ENCODE assay signal across 19 cellular contexts in genomic region chrX:76420237-76420636, GRCh38. TPM values are rescaled to one million over a fixed set of nuclear protein-coding genes. Genes with fewer than 3 reads are reported as not detected.
DNase-seq lines count a peak whose midpoint lies in the region; ATAC-seq and TF ChIP-seq lines count a peak whose summit lies in the region.
"Had no signal": no experiment of that assay in that cellular context is flagged by ENCODE, and none has a peak within 500 bp of the region (broad histone marks: within the 10 kb centered on the region; RNA-seq: fewer than 3 reads in every experiment).

No MANE protein-coding gene starts in this region.

- H3K23me2 ChIP-seq in H9 (ENCODE audit: insufficient read length, low read depth, low read length, poor library complexity, severe bottlenecking), result no peaks in the 10 kb centered on the region

- no peak overlapping the region for H2BK20ac ChIP-seq in H9 (ENCODE audit: low read depth, low read length, poor library complexity, severe bottlenecking)

- no peak overlapping the region for H3K4me3 Mint-ChIP-seq in H9
- H3K4me3 Mint-ChIP-seq: activated CD8-positive, alpha-beta memory T cell treated with anti-CD3 and anti-CD28 coated beads, Interleukin-2, amount 10 ng/mL, durations not matched to agents 7 days and 5 days; CD8-positive, alpha-beta memory T cell; stimulated activated naive CD8-positive, alpha-beta T cell treated with anti-CD3 and anti-CD28 coated beads, Interleukin-15, Interleukin-2, amounts not matched to agents 100 ng/mL and 50 ng/mL, for 24 hours; T-helper 1 cell treated with Interleukin-12 subunit alpha and Interleukin-12 subunit beta and Interleukin-4 antibody, amounts not matched to agents 30 μg/mL and 1 μg/mL, for 36 hours had no signal

- intact Hi-C loops in PC-9 (cut with micrococcal nuclease; ENCODE audit: unreplicated experiment), result no loop called here

- no peak overlapping the region for H4K8ac ChIP-seq in H9 (replicated peaks; ENCODE audit: insufficient read length, low read depth, low read length)
- no peak overlapping the region for H4K8ac ChIP-seq in mesenchymal stem cell (ENCODE audit: low read length)

- TF ChIP-seq CTCF in H9 (conservative IDR thresholded peaks at IDR 0.05) (peak; percentile 52), PC-9 (conservative IDR thresholded peaks at IDR 0.05) (peak; percentile 47), foreskin keratinocyte (conservative IDR thresholded peaks at IDR 0.05) (peak; percentile 36)

- ATAC-seq in foreskin keratinocyte (peak; percentile 35), GM21717 (IDR thresholded peaks at IDR 0.05; ENCODE audit: unreplicated experiment) (no peak)
- ATAC-seq: activated CD8-positive, alpha-beta memory T cell treated with anti-CD3 and anti-CD28 coated beads, Interleukin-2, amount 10 ng/mL, durations not matched to agents 7 days and 5 days; left lobe of liver had no signal

- BruUV-seq in PC-9 (replicated peaks; lab: Mats Ljungman, UMichigan), result no TSS peak

- no peak overlapping the region for H3K27ac ChIP-seq in H9 (ENCODE audit: insufficient read length, low read depth, low read length)
- no peak overlapping the region for H3K27ac ChIP-seq in PC-9
- no peak overlapping the region for H3K27ac ChIP-seq in foreskin keratinocyte
- no peak overlapping the region for H3K27ac ChIP-seq in mesenchymal stem cell (ENCODE audit: low read length, poor library complexity, severe bottlenecking)
- H3K27ac ChIP-seq: uterus had no signal

- peaks cover 69 to 75% of the 10 kb centered on the region in 2 experiments for H3K9me3 Mint-ChIP-seq in H9
- H3K9me3 Mint-ChIP-seq: CD8-positive, alpha-beta memory T cell; IgD-negative memory B cell; stimulated activated naive CD8-positive, alpha-beta T cell treated with anti-CD3 and anti-CD28 coated beads, Interleukin-15, Interleukin-2, amounts not matched to agents 100 ng/mL and 50 ng/mL, for 24 hours; T-helper 1 cell treated with Interleukin-12 subunit alpha and Interleukin-12 subunit beta and Interleukin-4 antibody, amounts not matched to agents 30 μg/mL and 1 μg/mL, for 36 hours had no signal

- CTCF ChIA-PET in PC-9 (lab: Charles Lee), result no interaction called here

- peaks cover 5% of the 10 kb centered on the region; the same call in 1 of the 2 replicates for H3K27me3 Mint-ChIP-seq in H9 (ENCODE audit: low read depth)
- H3K27me3 Mint-ChIP-seq: activated CD8-positive, alpha-beta memory T cell treated with anti-CD3 and anti-CD28 coated beads, Interleukin-2, amount 10 ng/mL, durations not matched to agents 7 days and 5 days; IgD-negative memory B cell; stimulated activated naive CD8-positive, alpha-beta T cell treated with anti-CD3 and anti-CD28 coated beads, Interleukin-15, Interleukin-2, amounts not matched to agents 100 ng/mL and 50 ng/mL, for 24 hours had no signal

- POLR2A ChIA-PET in PC-9 (lab: Charles Lee; ENCODE audit: unreplicated experiment), result no interaction called here

- H3K4me3 ChIP-seq in PC-9 (no peak overlapping the region), mesenchymal stem cell (ENCODE audit: insufficient read depth in 1 of 2, low read depth in 1 of 2, low read length in 2 of 2) (no peak overlapping the region)
- H3K4me3 ChIP-seq: uterus had no signal

- H3K36me3 ChIP-seq in PC-9 (ENCODE audit: low read depth) (no peaks in the 10 kb centered on the region), mesenchymal stem cell (ENCODE audit: control insufficient read depth in 1 of 2, insufficient read depth in 2 of 2, low read depth in 1 of 2, low read length in 2 of 2) (no peaks in the 10 kb centered on the region)
- H3K36me3 ChIP-seq: uterus had no signal

- H3F3A ChIP-seq in PC-9 (ENCODE audit: insufficient read depth, low read depth), result no peaks in the 10 kb centered on the region

- H2BK120ac ChIP-seq in H9 (ENCODE audit: low read depth, low read length, poor library complexity, severe bottlenecking) (no peak overlapping the region), mesenchymal stem cell (ENCODE audit: low read depth, low read length) (no peak overlapping the region)

- H2BK12ac ChIP-seq in H9 (ENCODE audit: insufficient read length, low read depth, low read length), result no peak overlapping the region
- no peak overlapping the region for H2BK12ac ChIP-seq in mesenchymal stem cell (ENCODE audit: low read length in 2 of 2)

- H2BK15ac ChIP-seq in H9 (ENCODE audit: low read depth, low read length), result no peak overlapping the region
- H2BK15ac ChIP-seq in mesenchymal stem cell (ENCODE audit: low read depth, poor library complexity, severe bottlenecking), result no peak overlapping the region

- no peaks in the 10 kb centered on the region for H4K20me1 ChIP-seq in H9 (ENCODE audit: control insufficient read depth, insufficient read depth, insufficient read length)
- H4K20me1 ChIP-seq in PC-9 (ENCODE audit: insufficient read depth), result no peaks in the 10 kb centered on the region

- H3K79me1 ChIP-seq in H9 (ENCODE audit: insufficient read depth, low read depth, low read length, poor library complexity, severe bottlenecking), result no peaks in the 10 kb centered on the region
- no peaks in the 10 kb centered on the region for H3K79me1 ChIP-seq in mesenchymal stem cell (replicated peaks; ENCODE audit: low read length, poor library complexity, severe bottlenecking)

- H3K27ac Mint-ChIP-seq in H9, result no peak overlapping the region
- H3K27ac Mint-ChIP-seq: activated CD8-positive, alpha-beta memory T cell treated with anti-CD3 and anti-CD28 coated beads, Interleukin-2, amount 10 ng/mL, durations not matched to agents 7 days and 5 days; IgD-negative memory B cell; stimulated activated naive CD8-positive, alpha-beta T cell treated with anti-CD3 and anti-CD28 coated beads, Interleukin-15, Interleukin-2, amounts not matched to agents 100 ng/mL and 50 ng/mL, for 24 hours; T-helper 1 cell treated with Interleukin-12 subunit alpha and Interleukin-12 subunit beta and Interleukin-4 antibody, amounts not matched to agents 30 μg/mL and 1 μg/mL, for 36 hours had no signal

- H3K27me3 ChIP-seq in H9 (ENCODE audit: insufficient read depth, low read length) (no peaks in the 10 kb centered on the region), PC-9 (ENCODE audit: insufficient read depth, low read depth) (no peaks in the 10 kb centered on the region), foreskin keratinocyte (no peaks in the 10 kb centered on the region), mesenchymal stem cell (ENCODE audit: control insufficient read depth in 1 of 2, insufficient read depth in 1 of 2, low read length in 2 of 2) (peaks cover 0 to 5% of the 10 kb centered on the region in 2 experiments)
- H3K27me3 ChIP-seq: uterus had no signal

- H4K91ac ChIP-seq in H9 (ENCODE audit: insufficient read length, low read depth, low read length), result no peak overlapping the region
- H4K91ac ChIP-seq in mesenchymal stem cell (ENCODE audit: low read length), result no peak overlapping the region

- no peak overlapping the region for H3K56ac ChIP-seq in H9 (ENCODE audit: insufficient read length, low read depth, low read length)

- H3K14ac ChIP-seq in H9 (ENCODE audit: insufficient read depth, low read length) (no peak overlapping the region), mesenchymal stem cell (ENCODE audit: low read length in 2 of 2) (no peak overlapping the region)

- H2AK5ac ChIP-seq in H9 (ENCODE audit: insufficient read length, low read length) (no peak overlapping the region), mesenchymal stem cell (ENCODE audit: low read length, severe bottlenecking) (no peak overlapping the region)

- H3K9ac ChIP-seq in H9 (ENCODE audit: extremely low read depth, insufficient read length, low read length) (no peak overlapping the region), mesenchymal stem cell (ENCODE audit: low read length) (no peak overlapping the region)

- no peak overlapping the region for H3K4me2 ChIP-seq in H9 (ENCODE audit: insufficient read depth, insufficient read length, low read length)
- H3K4me2 ChIP-seq in PC-9, result no peak overlapping the region
- no peak overlapping the region for H3K4me2 ChIP-seq in mesenchymal stem cell (ENCODE audit: low read length, poor library complexity, severe bottlenecking)

- H3K36me3 Mint-ChIP-seq in H9 (ENCODE audit: insufficient read depth in 1 of 3, low read depth in 3 of 3), result peaks cover 0 to 5% (median 0%) of the 10 kb centered on the region in 3 experiments; a peak in 2 of 7 replicates
- H3K36me3 Mint-ChIP-seq: activated CD8-positive, alpha-beta memory T cell treated with anti-CD3 and anti-CD28 coated beads, Interleukin-2, amount 10 ng/mL, durations not matched to agents 7 days and 5 days; CD8-positive, alpha-beta memory T cell; IgD-negative memory B cell had no signal

- H3K9me3 ChIP-seq in H9 (ENCODE audit: control insufficient read depth, low read depth, low read length), result peaks cover 26% of the 10 kb centered on the region
- no peaks in the 10 kb centered on the region for H3K9me3 ChIP-seq in PC-9 (ENCODE audit: insufficient read depth, low read depth)
- H3K9me3 ChIP-seq in mesenchymal stem cell (ENCODE audit: control insufficient read depth, low read length), result no peaks in the 10 kb centered on the region
- H3K9me3 ChIP-seq: uterus had no signal

- no peak overlapping the region for H2AFZ ChIP-seq in H9 (ENCODE audit: low read length)
- no peak overlapping the region for H2AFZ ChIP-seq in PC-9
- no peak overlapping the region for H2AFZ ChIP-seq in mesenchymal stem cell (ENCODE audit: low read depth, low read length)

- H3T11ph ChIP-seq in H9 (ENCODE audit: low read length), result no peak overlapping the region

- H3K79me2 ChIP-seq in H9 (ENCODE audit: insufficient read depth, low read length) (no peaks in the 10 kb centered on the region), PC-9 (ENCODE audit: low read depth) (no peaks in the 10 kb centered on the region)

- H3K4me1 ChIP-seq in H9 (ENCODE audit: insufficient read depth, low read length) (no peaks in the 10 kb centered on the region), PC-9 (replicated peaks; ENCODE audit: insufficient read depth) (no peaks in the 10 kb centered on the region), foreskin keratinocyte (no peaks in the 10 kb centered on the region), mesenchymal stem cell (ENCODE audit: control insufficient read depth, insufficient read depth, low read depth, low read length) (no peaks in the 10 kb centered on the region)
- H3K4me1 ChIP-seq: uterus had no signal

- H3K23ac ChIP-seq in H9 (ENCODE audit: insufficient read length, low read depth, low read length), result no peak overlapping the region
- no peak overlapping the region for H3K23ac ChIP-seq in mesenchymal stem cell (ENCODE audit: low read length in 2 of 2)

- H2BK5ac ChIP-seq in H9 (ENCODE audit: insufficient read length, low read length), result no peak overlapping the region
- no peak overlapping the region for H2BK5ac ChIP-seq in mesenchymal stem cell (ENCODE audit: low read depth, low read length, poor library complexity, severe bottlenecking)

- H3K4ac ChIP-seq in H9 (ENCODE audit: low read depth, low read length) (no peak overlapping the region), mesenchymal stem cell (ENCODE audit: low read depth in 1 of 2, low read length in 2 of 2) (no peak overlapping the region)

- no peaks in the 10 kb centered on the region for H3K4me1 Mint-ChIP-seq in H9

- H4K5ac ChIP-seq in H9 (ENCODE audit: insufficient read length, low read depth, low read length), result no peak overlapping the region

- H3K18ac ChIP-seq in H9 (ENCODE audit: insufficient read length, low read depth, low read length), result no peak overlapping the region
- H3K18ac ChIP-seq in mesenchymal stem cell (ENCODE audit: low read depth in 1 of 2, low read length in 2 of 2), result no peak overlapping the region

- WGBS in H9 (ENCODE audit: extremely low coverage, insufficient read length, low lambda C conversion rate), result no CpG with 5 or more reads among the region's 1 CpG
- WGBS in mesenchymal stem cell, result 68% methylated on average over 1 of the region's 1 CpG

- DNase-seq in EL (peak; percentile 0), H9 (no peak), PC-9 (no peak), foreskin keratinocyte (no peak), NCI-H128 (lab: John Stamatoyannopoulos, UW; ENCODE audit: unreplicated experiment) (no peak), mesenchymal stem cell (no peak), T-helper 9 cell (no peak)
- DNase-seq: activated CD8-positive, alpha-beta memory T cell treated with anti-CD3 and anti-CD28 coated beads, Interleukin-2, amount 10 ng/mL, durations not matched to agents 7 days and 5 days; activated naive CD4-positive, alpha-beta T cell; CD8-positive, alpha-beta memory T cell; GDM1; NCI-H1417; posterior cingulate gyrus; uterus had no signal

- H3K9me2 ChIP-seq in PC-9 (ENCODE audit: insufficient read depth), result no peaks in the 10 kb centered on the region

RNA-seq across cellular contexts. Expression of gene MAGEE1, which starts 7.3 kb away (rescaled TPM):
- total RNA-seq in H9 (2021) (4.2 and 4.8 TPM in 2 replicates), PC-9 (2021) (4.2 and 4.6 TPM in 2 replicates), foreskin keratinocyte (3.6 and 3.8 TPM in 2 replicates)
- polyA plus RNA-seq in foreskin keratinocyte, result 1.9 and 2.5 TPM in 2 replicates
- 0.10 TPM for polyA plus RNA-seq in mesenchymal stem cell (2013, experiment 1 of 2)
- polyA plus RNA-seq in mesenchymal stem cell (2013, experiment 2 of 2), result 0.07 TPM
